23 cellular contexts compared by ENCODE assay signal in the genomic region with DNA sequence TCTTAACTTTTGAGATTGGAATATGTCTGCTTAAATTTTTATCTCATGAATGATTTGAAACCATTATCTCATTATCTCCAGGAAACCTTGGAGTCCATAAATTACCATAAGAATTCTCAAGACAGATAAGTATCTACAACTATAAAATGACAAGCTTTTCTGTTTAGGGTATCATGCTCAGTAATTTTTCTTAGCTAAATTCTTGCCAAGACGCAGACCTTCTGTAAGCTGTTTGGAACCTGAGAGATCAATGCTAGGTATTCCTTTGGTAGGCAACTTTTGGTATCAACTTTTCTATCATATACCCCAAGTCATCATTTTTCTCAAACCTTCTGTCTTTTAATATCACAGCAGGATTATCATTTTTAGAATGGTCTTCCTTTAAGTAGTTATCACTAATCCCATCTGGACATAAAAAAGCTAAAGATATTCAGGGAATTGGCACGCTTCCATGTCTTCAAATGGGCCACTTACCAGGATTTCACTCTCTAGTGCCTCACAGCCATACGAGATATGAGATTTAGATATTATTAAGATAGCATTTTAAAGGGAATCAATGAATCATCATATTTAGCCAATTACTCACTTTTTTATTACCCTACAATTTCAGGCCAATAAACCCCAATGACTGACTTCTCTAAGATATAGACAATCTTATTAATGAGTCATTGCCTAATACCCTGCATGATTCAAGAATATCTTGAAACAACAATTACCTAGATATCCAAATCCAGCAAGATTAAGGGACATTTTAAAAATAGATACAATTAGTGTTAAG.
DNase-seq lines count a peak whose midpoint lies in the region; ATAC-seq and TF ChIP-seq lines count a peak whose summit lies in the region.
"Had no signal": no experiment of that assay in that cellular context is flagged by ENCODE, and none has a peak within 500 bp of the region (broad histone marks: within the 10 kb centered on the region; RNA-seq: fewer than 3 reads in every experiment).

No MANE protein-coding gene starts in this region.

- H3K36me3 ChIP-seq in brain microvascular endothelial cell (replicated peaks): no peaks in the 10 kb centered on the region
- no peaks in the 10 kb centered on the region for H3K36me3 ChIP-seq in heart left ventricle
- H3K36me3 ChIP-seq: adrenal gland, esophagus muscularis mucosa, thoracic aorta had no signal

- no peaks in the 10 kb centered on the region for H3K4me1 ChIP-seq in heart left ventricle
- H3K4me1 ChIP-seq: esophagus muscularis mucosa had no signal

- H3K4me3 ChIP-seq in brain microvascular endothelial cell (ENCODE audit: low read depth, low read length): no peak overlapping the region
- H3K4me3 ChIP-seq in heart left ventricle: no peak overlapping the region
- H3K4me3 ChIP-seq: adrenal gland, esophagus muscularis mucosa, K562, thoracic aorta had no signal

- no peak overlapping the region for H3K27ac ChIP-seq in brain microvascular endothelial cell
- H3K27ac ChIP-seq in heart left ventricle: no peak overlapping the region
- H3K27ac ChIP-seq: adrenal gland, esophagus muscularis mucosa, HL-60, thoracic aorta had no signal

- no peak for TF ChIP-seq CTCF in brain microvascular endothelial cell (IDR thresholded peaks at IDR 0.05; ENCODE audit: low read depth, low read length, missing control alignments)
- TF ChIP-seq CTCF in heart left ventricle (IDR thresholded peaks at IDR 0.05): no peak

- in situ Hi-C loops in brain microvascular endothelial cell (cut with HindIII; ENCODE audit: low pct_ligation_motif_present, low sequenced_read_pairs): no loop called here

- 70 to 76% (median 72%) methylated on average over 3 of the region's 3 CpGs for WGBS in heart left ventricle, 4 donors

- H3K9me3 ChIP-seq in heart left ventricle: peaks cover 0 to 9% (median 2%) of the 10 kb centered on the region in 12 donors
- H3K9me3 ChIP-seq: adrenal gland, esophagus muscularis mucosa, thoracic aorta had no signal

- H3K27me3 ChIP-seq in brain microvascular endothelial cell (replicated peaks) (no peaks in the 10 kb centered on the region), heart left ventricle (no peaks in the 10 kb centered on the region)
- H3K27me3 ChIP-seq: esophagus muscularis mucosa had no signal

- DNase-seq in Daoy (ENCODE audit: low read depth): peak; percentile 21
- peak; percentile 50 for DNase-seq in LoVo (ENCODE audit: low spot score)
- DNase-seq in brain microvascular endothelial cell: peak; percentile 53
- peak; percentile 35 for DNase-seq in kidney tubule cell (ENCODE audit: low spot score)
- DNase-seq in sciatic nerve (ENCODE audit: low spot score): no peak
- no peak for DNase-seq in heart left ventricle
- DNase-seq: activated CD4-positive, alpha-beta T cell treated with anti-CD3 and anti-CD28 coated beads, Interleukin-2, amount 10 ng/mL, durations not matched to agents 7 days and 5 days; activated effector memory CD4-positive, alpha-beta T cell treated with anti-CD3 and anti-CD28 coated beads, Interleukin-2, amount 50 U/mL, for 16 hours; DMS 273 treated with DMSO at 0.1 percent for 48 hours; hippocampal formation; islet precursor cell; midbrain; NCI-H187; Right ventricle myocardium superior; T-helper 1 cell had no signal

- no peak for TF ChIP-seq POLR2A in heart left ventricle (IDR thresholded peaks at IDR 0.05)

- ATAC-seq in sciatic nerve: no peak
- no peak for ATAC-seq in heart left ventricle
- no peak for ATAC-seq in HG03095 (IDR thresholded peaks at IDR 0.05; ENCODE audit: unreplicated experiment)
- ATAC-seq in HG02678 (IDR thresholded peaks at IDR 0.05; ENCODE audit: unreplicated experiment): no peak
- ATAC-seq: K562; stimulated activated effector memory CD8-positive, alpha-beta T cell treated with anti-CD3 and anti-CD28 coated beads, Interleukin-12 subunit alpha, Interleukin-12 subunit beta, amount 100 ng/mL, for 72 hours had no signal

- intact Hi-C loops in sciatic nerve (cut with DNase I) (no loop called here), heart left ventricle (cut with DNase I) (no loop called here)

Comparison
In these comparisons a context has a peak if more than half of its experiments do, and no peak if none do; other contexts are left out.
1. DNase-seq: peak in Daoy (single experiment), LoVo (single experiment), brain microvascular endothelial cell (single experiment) and kidney tubule cell (single experiment); none in sciatic nerve (single experiment) and heart left ventricle (0 of 5).